1 cellular context compared by ENCODE assay signal in genomic region chr1:92298573-92299476, GRCh38.
TF ChIP-seq lines count a peak whose summit lies in the region.

A gene with protein sequence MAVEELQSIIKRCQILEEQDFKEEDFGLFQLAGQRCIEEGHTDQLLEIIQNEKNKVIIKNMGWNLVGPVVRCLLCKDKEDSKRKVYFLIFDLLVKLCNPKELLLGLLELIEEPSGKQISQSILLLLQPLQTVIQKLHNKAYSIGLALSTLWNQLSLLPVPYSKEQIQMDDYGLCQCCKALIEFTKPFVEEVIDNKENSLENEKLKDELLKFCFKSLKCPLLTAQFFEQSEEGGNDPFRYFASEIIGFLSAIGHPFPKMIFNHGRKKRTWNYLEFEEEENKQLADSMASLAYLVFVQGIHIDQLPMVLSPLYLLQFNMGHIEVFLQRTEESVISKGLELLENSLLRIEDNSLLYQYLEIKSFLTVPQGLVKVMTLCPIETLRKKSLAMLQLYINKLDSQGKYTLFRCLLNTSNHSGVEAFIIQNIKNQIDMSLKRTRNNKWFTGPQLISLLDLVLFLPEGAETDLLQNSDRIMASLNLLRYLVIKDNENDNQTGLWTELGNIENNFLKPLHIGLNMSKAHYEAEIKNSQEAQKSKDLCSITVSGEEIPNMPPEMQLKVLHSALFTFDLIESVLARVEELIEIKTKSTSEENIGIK (minus strand): TSS chr1:92298987. CDS start chr1:92297999, 988 bp downstream.
RPAP2 (plus strand) TSS chr1:92299059; CDS start chr1:92299074, 15 bp downstream.

TF ChIP-seq in K562, 482 proteins besides CTCF, POLR2A, EP300 and RAD21 (continued from another document and continues in another):
- no peak for TF ChIP-seq OTX1 (CRISPR knock-in tag; IDR thresholded peaks at IDR 0.05)
- no peak for TF ChIP-seq ARID1B (IDR thresholded peaks at IDR 0.05)
- TF ChIP-seq MBD2 (IDR thresholded peaks at IDR 0.05; ENCODE audit: borderline replicate concordance, low read depth) = peak; percentile 70; the same call in 1 of the 2 replicates
- TF ChIP-seq TCF7 (IDR thresholded peaks at IDR 0.05; ENCODE audit: borderline replicate concordance) = peak; percentile 21; the same call in 1 of the 2 replicates
- TF ChIP-seq TAL1 (IDR thresholded peaks at IDR 0.05) = no peak
- peak in 1 of 2 experiments; percentile 40; a peak in 1 of 4 replicates for TF ChIP-seq SRF (CRISPR knock-in tag; IDR thresholded peaks at IDR 0.05)
- peak; percentile 25 for TF ChIP-seq FUS (optimal IDR thresholded peaks at IDR 0.05; ENCODE audit: low read depth, low read length)
- 0 out of 2 replicates have a peak, but pooled peaks have one; percentile 51 for TF ChIP-seq BCOR (IDR thresholded peaks at IDR 0.05)
- TF ChIP-seq GTF2E2 (tag; IDR thresholded peaks at IDR 0.05) = peak; percentile 62; the same call in 1 of the 2 replicates
- peak; percentile 81; the same call in 1 of the 2 replicates for TF ChIP-seq PML (IDR thresholded peaks at IDR 0.05; ENCODE audit: low read length)
- no peak for TF ChIP-seq ZFP1 (CRISPR knock-in tag; IDR thresholded peaks at IDR 0.05)
- TF ChIP-seq, protein P1, sequence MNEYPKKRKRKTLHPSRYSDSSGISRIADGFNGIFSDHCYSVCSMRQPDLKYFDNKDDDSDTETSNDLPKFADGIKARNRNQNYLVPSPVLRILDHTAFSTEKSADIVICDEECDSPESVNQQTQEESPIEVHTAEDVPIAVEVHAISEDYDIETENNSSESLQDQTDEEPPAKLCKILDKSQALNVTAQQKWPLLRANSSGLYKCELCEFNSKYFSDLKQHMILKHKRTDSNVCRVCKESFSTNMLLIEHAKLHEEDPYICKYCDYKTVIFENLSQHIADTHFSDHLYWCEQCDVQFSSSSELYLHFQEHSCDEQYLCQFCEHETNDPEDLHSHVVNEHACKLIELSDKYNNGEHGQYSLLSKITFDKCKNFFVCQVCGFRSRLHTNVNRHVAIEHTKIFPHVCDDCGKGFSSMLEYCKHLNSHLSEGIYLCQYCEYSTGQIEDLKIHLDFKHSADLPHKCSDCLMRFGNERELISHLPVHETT (CRISPR knock-in tag; conservative IDR thresholded peaks at IDR 0.05 in 1 of 2, IDR thresholded peaks at IDR 0.05 in 1 of 2) = 0 out of 4 replicates have a peak, but pooled peaks of 1 of the 2 experiments have one; percentile 7
- TF ChIP-seq TOE1 (IDR thresholded peaks at IDR 0.05; ENCODE audit: borderline replicate concordance) = 0 out of 2 replicates have a peak, but pooled peaks have one; percentile 7
- no peak for TF ChIP-seq TOE1 (CRISPR knock-in tag; IDR thresholded peaks at IDR 0.05; ENCODE audit: borderline replicate concordance, low read depth)
- TF ChIP-seq ZNF445 (CRISPR knock-in tag; IDR thresholded peaks at IDR 0.05; ENCODE audit: low read depth) = no peak
- TF ChIP-seq ZNF217 (CRISPR knock-in tag; IDR thresholded peaks at IDR 0.05) = no peak
- peak; percentile 29 to 79; a peak in 2 of 4 replicates for TF ChIP-seq SIN3A (IDR thresholded peaks at IDR 0.05; ENCODE audit: borderline replicate concordance in 2 of 2, control insufficient read depth in 1 of 2, low read depth in 2 of 2, low read length in 2 of 2)
- TF ChIP-seq, protein P2, sequence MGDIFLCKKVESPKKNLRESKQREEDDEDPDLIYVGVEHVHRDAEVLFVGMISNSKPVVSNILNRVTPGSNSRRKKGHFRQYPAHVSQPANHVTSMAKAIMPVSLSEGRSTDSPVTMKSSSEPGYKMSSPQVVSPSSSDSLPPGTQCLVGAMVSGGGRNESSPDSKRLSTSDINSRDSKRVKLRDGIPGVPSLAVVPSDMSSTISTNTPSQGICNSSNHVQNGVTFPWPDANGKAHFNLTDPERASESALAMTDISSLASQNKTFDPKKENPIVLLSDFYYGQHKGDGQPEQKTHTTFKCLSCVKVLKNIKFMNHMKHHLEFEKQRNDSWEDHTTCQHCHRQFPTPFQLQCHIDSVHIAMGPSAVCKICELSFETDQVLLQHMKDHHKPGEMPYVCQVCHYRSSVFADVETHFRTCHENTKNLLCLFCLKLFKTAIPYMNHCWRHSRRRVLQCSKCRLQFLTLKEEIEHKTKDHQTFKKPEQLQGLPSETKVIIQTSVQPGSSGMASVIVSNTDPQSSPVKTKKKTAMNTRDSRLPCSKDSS (IDR thresholded peaks at IDR 0.05; ENCODE audit: low read depth, partially characterized antibody) = no peak
- TF ChIP-seq BHLHE40 (IDR thresholded peaks at IDR 0.05; ENCODE audit: low read length) = peak; percentile 52
- peak; percentile 66 for TF ChIP-seq CCNT2 (IDR thresholded peaks at IDR 0.05; ENCODE audit: borderline replicate concordance, extremely low read depth, insufficient read length, low read depth, low read length)
- peak; percentile 97 for TF ChIP-seq ZFX (CRISPR knock-in tag; IDR thresholded peaks at IDR 0.05)
- no peak for TF ChIP-seq SREBF2 (CRISPR knock-in tag; IDR thresholded peaks at IDR 0.05)
- no peak for TF ChIP-seq THRAP3 (IDR thresholded peaks at IDR 0.05; ENCODE audit: borderline replicate concordance)
- TF ChIP-seq, protein P3, sequence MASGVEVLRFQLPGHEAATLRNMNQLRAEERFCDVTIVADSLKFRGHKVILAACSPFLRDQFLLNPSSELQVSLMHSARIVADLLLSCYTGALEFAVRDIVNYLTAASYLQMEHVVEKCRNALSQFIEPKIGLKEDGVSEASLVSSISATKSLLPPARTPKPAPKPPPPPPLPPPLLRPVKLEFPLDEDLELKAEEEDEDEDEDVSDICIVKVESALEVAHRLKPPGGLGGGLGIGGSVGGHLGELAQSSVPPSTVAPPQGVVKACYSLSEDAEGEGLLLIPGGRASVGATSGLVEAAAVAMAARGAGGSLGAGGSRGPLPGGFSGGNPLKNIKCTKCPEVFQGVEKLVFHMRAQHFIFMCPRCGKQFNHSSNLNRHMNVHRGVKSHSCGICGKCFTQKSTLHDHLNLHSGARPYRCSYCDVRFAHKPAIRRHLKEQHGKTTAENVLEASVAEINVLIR (CRISPR knock-in tag; IDR thresholded peaks at IDR 0.05) = no peak
- TF ChIP-seq POLR3A (IDR thresholded peaks at IDR 0.05; ENCODE audit: borderline replicate concordance, extremely low read depth, insufficient read depth, insufficient read length) = no peak
- TF ChIP-seq TARDBP (IDR thresholded peaks at IDR 0.05) = no peak; the same call in 1 of the 2 replicates
- TF ChIP-seq TBP (optimal IDR thresholded peaks at IDR 0.05; ENCODE audit: low read depth, low read length) = peak; percentile 77
- TF ChIP-seq BRD9 (IDR thresholded peaks at IDR 0.05; ENCODE audit: low read depth, partially characterized antibody) = no peak
- TF ChIP-seq NCOA4 (IDR thresholded peaks at IDR 0.05; ENCODE audit: partially characterized antibody) = no peak
- TF ChIP-seq NBN (IDR thresholded peaks at IDR 0.05; ENCODE audit: low read depth) = no peak
- TF ChIP-seq TRIM28 (IDR thresholded peaks at IDR 0.05) = no peak
- peak; percentile 25; the same call in 1 of the 2 replicates for TF ChIP-seq NR4A1 (CRISPR knock-in tag; IDR thresholded peaks at IDR 0.05)
- no peak for TF ChIP-seq NR4A1 (tag; IDR thresholded peaks at IDR 0.05)
- TF ChIP-seq DPF2 (IDR thresholded peaks at IDR 0.05) = no peak
- peak; percentile 29 for TF ChIP-seq SETDB1 (IDR thresholded peaks at IDR 0.05; ENCODE audit: low read length)
- TF ChIP-seq ZNF77 (CRISPR knock-in tag; IDR thresholded peaks at IDR 0.05) = no peak
- TF ChIP-seq DMBX1 (CRISPR knock-in tag; IDR thresholded peaks at IDR 0.05; ENCODE audit: borderline replicate concordance) = no peak
- TF ChIP-seq, protein P4, sequence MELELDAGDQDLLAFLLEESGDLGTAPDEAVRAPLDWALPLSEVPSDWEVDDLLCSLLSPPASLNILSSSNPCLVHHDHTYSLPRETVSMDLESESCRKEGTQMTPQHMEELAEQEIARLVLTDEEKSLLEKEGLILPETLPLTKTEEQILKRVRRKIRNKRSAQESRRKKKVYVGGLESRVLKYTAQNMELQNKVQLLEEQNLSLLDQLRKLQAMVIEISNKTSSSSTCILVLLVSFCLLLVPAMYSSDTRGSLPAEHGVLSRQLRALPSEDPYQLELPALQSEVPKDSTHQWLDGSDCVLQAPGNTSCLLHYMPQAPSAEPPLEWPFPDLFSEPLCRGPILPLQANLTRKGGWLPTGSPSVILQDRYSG (tag; conservative IDR thresholded peaks at IDR 0.05; ENCODE audit: low read depth) = no peak
- peak; percentile 85 for TF ChIP-seq TAF1 (IDR thresholded peaks at IDR 0.05; ENCODE audit: control insufficient read depth, extremely low read depth, insufficient read depth, low read length, severe bottlenecking)
- peak; percentile 67; the same call in 1 of the 2 replicates for TF ChIP-seq SP1 (CRISPR knock-in tag; IDR thresholded peaks at IDR 0.05)
- TF ChIP-seq PREB (CRISPR knock-in tag; IDR thresholded peaks at IDR 0.05) = no peak
- no peak for TF ChIP-seq SNAPC5 (CRISPR knock-in tag; IDR thresholded peaks at IDR 0.05)
- TF ChIP-seq, protein P5, sequence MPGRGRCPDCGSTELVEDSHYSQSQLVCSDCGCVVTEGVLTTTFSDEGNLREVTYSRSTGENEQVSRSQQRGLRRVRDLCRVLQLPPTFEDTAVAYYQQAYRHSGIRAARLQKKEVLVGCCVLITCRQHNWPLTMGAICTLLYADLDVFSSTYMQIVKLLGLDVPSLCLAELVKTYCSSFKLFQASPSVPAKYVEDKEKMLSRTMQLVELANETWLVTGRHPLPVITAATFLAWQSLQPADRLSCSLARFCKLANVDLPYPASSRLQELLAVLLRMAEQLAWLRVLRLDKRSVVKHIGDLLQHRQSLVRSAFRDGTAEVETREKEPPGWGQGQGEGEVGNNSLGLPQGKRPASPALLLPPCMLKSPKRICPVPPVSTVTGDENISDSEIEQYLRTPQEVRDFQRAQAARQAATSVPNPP (IDR thresholded peaks at IDR 0.05; ENCODE audit: borderline replicate concordance, insufficient read depth, insufficient read length) = no peak
- TF ChIP-seq FOXK1 (CRISPR knock-in tag; IDR thresholded peaks at IDR 0.05; ENCODE audit: borderline replicate concordance) = 0 out of 2 replicates have a peak, but pooled peaks have one; percentile 43
- TF ChIP-seq L3MBTL2 (IDR thresholded peaks at IDR 0.05) = peak; percentile 88
- TF ChIP-seq SUPT5H (IDR thresholded peaks at IDR 0.05) = peak; percentile 98
- TF ChIP-seq SRSF7 (optimal IDR thresholded peaks at IDR 0.05; ENCODE audit: low read depth, low read length) = no peak
- TF ChIP-seq, protein P6, sequence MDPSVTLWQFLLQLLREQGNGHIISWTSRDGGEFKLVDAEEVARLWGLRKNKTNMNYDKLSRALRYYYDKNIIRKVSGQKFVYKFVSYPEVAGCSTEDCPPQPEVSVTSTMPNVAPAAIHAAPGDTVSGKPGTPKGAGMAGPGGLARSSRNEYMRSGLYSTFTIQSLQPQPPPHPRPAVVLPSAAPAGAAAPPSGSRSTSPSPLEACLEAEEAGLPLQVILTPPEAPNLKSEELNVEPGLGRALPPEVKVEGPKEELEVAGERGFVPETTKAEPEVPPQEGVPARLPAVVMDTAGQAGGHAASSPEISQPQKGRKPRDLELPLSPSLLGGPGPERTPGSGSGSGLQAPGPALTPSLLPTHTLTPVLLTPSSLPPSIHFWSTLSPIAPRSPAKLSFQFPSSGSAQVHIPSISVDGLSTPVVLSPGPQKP (CRISPR knock-in tag; IDR thresholded peaks at IDR 0.05) = no peak
- TF ChIP-seq, protein P7, sequence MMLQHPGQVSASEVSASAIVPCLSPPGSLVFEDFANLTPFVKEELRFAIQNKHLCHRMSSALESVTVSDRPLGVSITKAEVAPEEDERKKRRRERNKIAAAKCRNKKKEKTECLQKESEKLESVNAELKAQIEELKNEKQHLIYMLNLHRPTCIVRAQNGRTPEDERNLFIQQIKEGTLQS (IDR thresholded peaks at IDR 0.05) = no peak
- TF ChIP-seq, protein P7 (CRISPR knock-in tag; conservative IDR thresholded peaks at IDR 0.05) = no peak
- TF ChIP-seq CTBP1 (IDR thresholded peaks at IDR 0.05; ENCODE audit: borderline replicate concordance) = peak; percentile 89
- TF ChIP-seq CHCHD3 (CRISPR knock-in tag; IDR thresholded peaks at IDR 0.05) = no peak; the same call in 1 of the 2 replicates
- TF ChIP-seq JUNB (CRISPR knock-in tag; conservative IDR thresholded peaks at IDR 0.05) = no peak
- TF ChIP-seq, protein P8, sequence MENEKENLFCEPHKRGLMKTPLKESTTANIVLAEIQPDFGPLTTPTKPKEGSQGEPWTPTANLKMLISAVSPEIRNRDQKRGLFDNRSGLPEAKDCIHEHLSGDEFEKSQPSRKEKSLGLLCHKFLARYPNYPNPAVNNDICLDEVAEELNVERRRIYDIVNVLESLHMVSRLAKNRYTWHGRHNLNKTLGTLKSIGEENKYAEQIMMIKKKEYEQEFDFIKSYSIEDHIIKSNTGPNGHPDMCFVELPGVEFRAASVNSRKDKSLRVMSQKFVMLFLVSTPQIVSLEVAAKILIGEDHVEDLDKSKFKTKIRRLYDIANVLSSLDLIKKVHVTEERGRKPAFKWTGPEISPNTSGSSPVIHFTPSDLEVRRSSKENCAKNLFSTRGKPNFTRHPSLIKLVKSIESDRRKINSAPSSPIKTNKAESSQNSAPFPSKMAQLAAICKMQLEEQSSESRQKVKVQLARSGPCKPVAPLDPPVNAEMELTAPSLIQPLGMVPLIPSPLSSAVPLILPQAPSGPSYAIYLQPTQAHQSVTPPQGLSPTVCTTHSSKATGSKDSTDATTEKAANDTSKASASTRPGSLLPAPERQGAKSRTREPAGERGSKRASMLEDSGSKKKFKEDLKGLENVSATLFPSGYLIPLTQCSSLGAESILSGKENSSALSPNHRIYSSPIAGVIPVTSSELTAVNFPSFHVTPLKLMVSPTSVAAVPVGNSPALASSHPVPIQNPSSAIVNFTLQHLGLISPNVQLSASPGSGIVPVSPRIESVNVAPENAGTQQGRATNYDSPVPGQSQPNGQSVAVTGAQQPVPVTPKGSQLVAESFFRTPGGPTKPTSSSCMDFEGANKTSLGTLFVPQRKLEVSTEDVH (IDR thresholded peaks at IDR 0.05; ENCODE audit: low read depth, partially characterized antibody) = no peak
- 0 out of 2 replicates have a peak, but pooled peaks have one; percentile 32 for TF ChIP-seq RNF2 (IDR thresholded peaks at IDR 0.05)
- no peak for TF ChIP-seq XRCC4 (IDR thresholded peaks at IDR 0.05; ENCODE audit: extremely low read depth, insufficient read depth, insufficient read length)
- no peak for TF ChIP-seq STAT5A (IDR thresholded peaks at IDR 0.05; ENCODE audit: borderline replicate concordance, low read length)
- TF ChIP-seq GTF2F1 (IDR thresholded peaks at IDR 0.05; ENCODE audit: low read depth, low read length) = peak; percentile 67; the same call in 1 of the 2 replicates
- peak; percentile 97 for TF ChIP-seq RBFOX2 (IDR thresholded peaks at IDR 0.05; ENCODE audit: low read depth, low read length)
- no peak for TF ChIP-seq ZNF696 (CRISPR knock-in tag; conservative IDR thresholded peaks at IDR 0.05)
- no peak for TF ChIP-seq ADNP (tag; IDR thresholded peaks at IDR 0.05)
